In the genomic region with DNA sequence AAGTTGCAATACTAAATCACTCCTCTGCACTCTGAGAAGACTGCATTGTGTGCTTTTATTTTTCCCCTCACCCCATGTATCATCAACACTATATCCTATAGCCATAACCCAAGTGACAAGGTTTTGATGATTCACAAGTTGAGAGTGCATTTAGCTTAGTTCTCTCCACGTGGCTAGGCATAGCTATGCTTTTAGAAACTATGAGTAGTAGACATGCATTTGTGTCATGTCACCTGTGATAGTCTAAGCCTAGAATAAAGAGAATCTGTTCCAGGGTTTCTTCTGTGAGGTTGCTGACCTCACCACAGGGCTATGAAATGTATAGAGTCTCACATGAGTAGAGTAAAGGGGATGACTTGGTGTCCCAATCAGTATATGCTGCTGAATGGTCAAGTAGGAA, we compare ENCODE assay signal across 15 cellular contexts.
DNase-seq lines count a peak whose midpoint lies in the region; ATAC-seq and TF ChIP-seq lines count a peak whose summit lies in the region.
"Had no signal": no experiment of that assay in that cellular context is flagged by ENCODE, and none has a peak within 500 bp of the region (broad histone marks: within the 10 kb centered on the region; RNA-seq: fewer than 3 reads in every experiment).

No MANE protein-coding gene starts in this region.

- no peaks in the 10 kb centered on the region for H3K79me2 ChIP-seq in SK-N-SH (ENCODE audit: insufficient read depth)
- H3K79me2 ChIP-seq in MM.1S (ENCODE audit: low read length) = no peaks in the 10 kb centered on the region

- DNase-seq in SK-N-SH (no peak), SK-MEL-5 (ENCODE audit: low read depth, low spot score) (peak; percentile 79), MM.1S (no peak), cardiac septum (ENCODE audit: low spot score) (no peak), Right ventricle myocardium superior (no peak)
- DNase-seq in activated CD8-positive, alpha-beta memory T cell treated with anti-CD3 and anti-CD28 coated beads, Interleukin-2, amount 50 U/mL, for 48 hours = no peak
- DNase-seq: Caco-2; CD8-positive, alpha-beta memory T cell; DND-41; GF-D8 had no signal

- TF ChIP-seq CTCF in SK-N-SH (IDR thresholded peaks at IDR 0.05) (no peak), MM.1S (IDR thresholded peaks at IDR 0.05; ENCODE audit: low read length) (no peak)

- TF ChIP-seq RAD21 in SK-N-SH (IDR thresholded peaks at IDR 0.05; ENCODE audit: low read length) = no peak

- 15% methylated on average over 1 of the region's 1 CpG for WGBS in SK-N-SH (ENCODE audit: low lambda C conversion rate)

- H3K9me3 ChIP-seq in SK-N-SH (no peaks in the 10 kb centered on the region), MM.1S (replicated peaks; ENCODE audit: insufficient read depth, low read length) (no peaks in the 10 kb centered on the region)
- H3K9me3 ChIP-seq: Caco-2 had no signal

- no peaks in the 10 kb centered on the region for H3K9me2 ChIP-seq in SK-N-SH
- no peaks in the 10 kb centered on the region for H3K9me2 ChIP-seq in MM.1S (replicated peaks; ENCODE audit: insufficient read depth, low read length)

- H3K4me1 ChIP-seq in SK-N-SH (ENCODE audit: control insufficient read depth in 1 of 2, insufficient read depth in 2 of 2, low read depth in 1 of 2, low read length in 1 of 2) (peaks cover 0 to 9% of the 10 kb centered on the region in 2 experiments; a peak in 2 of 4 replicates), MM.1S (ENCODE audit: low read length) (no peaks in the 10 kb centered on the region)
- H3K4me1 ChIP-seq: Caco-2 had no signal

- no peaks in the 10 kb centered on the region for H3K36me3 ChIP-seq in SK-N-SH (replicated peaks in 1 of 2; ENCODE audit: control insufficient read depth in 1 of 2, insufficient read depth in 2 of 2, low read length in 1 of 2)
- no peaks in the 10 kb centered on the region for H3K36me3 ChIP-seq in MM.1S (replicated peaks; ENCODE audit: insufficient read depth, low read length)

- H3K27ac ChIP-seq in SK-N-SH (ENCODE audit: low read depth in 2 of 2, low read length in 1 of 2) (no peak overlapping the region), MM.1S (ENCODE audit: low read length) (no peak overlapping the region)
- H3K27ac ChIP-seq: 22Rv1, HL-60 had no signal

- H3K4me2 ChIP-seq in SK-N-SH (no peak overlapping the region), MM.1S (ENCODE audit: low read depth, low read length) (no peak overlapping the region)

- no peak for TF ChIP-seq EP300 in SK-N-SH (IDR thresholded peaks at IDR 0.05; ENCODE audit: borderline replicate concordance in 1 of 2, low read depth in 1 of 2, low read length in 1 of 2)

- POLR2A ChIA-PET in SK-N-SH (lab: Yijun Ruan, JAX) = no interaction called here

- H3F3A ChIP-seq in SK-N-SH (replicated peaks; ENCODE audit: insufficient read depth) = no peaks in the 10 kb centered on the region
- H3F3A ChIP-seq in MM.1S (ENCODE audit: insufficient read depth, low read length) = no peaks in the 10 kb centered on the region

- H3K9ac ChIP-seq in SK-N-SH (no peak overlapping the region), MM.1S (ENCODE audit: low read length) (no peak overlapping the region)

- CTCF ChIA-PET in SK-N-SH (lab: Yijun Ruan, JAX) = no interaction called here

- H3K4me3 ChIP-seq in SK-N-SH (ENCODE audit: low read depth in 2 of 2, low read length in 1 of 2) (no peak overlapping the region), MM.1S (ENCODE audit: low read length) (no peak overlapping the region)

- ATAC-seq in SK-N-SH treated with all-trans-retinoic acid at 6 μM for 48 hours = peak; percentile 55
- ATAC-seq in esophagus mucosa = peak; percentile 36
- ATAC-seq in Right ventricle myocardium superior (ENCODE audit: poor library complexity) = no peak
- ATAC-seq: HCT116 had no signal

- H3K27me3 ChIP-seq in SK-N-SH (ENCODE audit: insufficient read depth) (no peaks in the 10 kb centered on the region), MM.1S (replicated peaks; ENCODE audit: insufficient read depth, low read length) (no peaks in the 10 kb centered on the region)

- H2AFZ ChIP-seq in SK-N-SH (ENCODE audit: low read depth) (no peak overlapping the region), MM.1S (ENCODE audit: low read length) (no peak overlapping the region)

- intact Hi-C loops in cardiac septum (cut with DNase I) = no loop called here
- intact Hi-C loops in Right ventricle myocardium superior (cut with DNase I) = no loop called here

- in situ Hi-C loops in SK-MEL-5 (cut with HindIII; ENCODE audit: low pct_unique_long_range_greater_than_20kb, low sequenced_read_pairs) = no loop called here

- H4K20me1 ChIP-seq in SK-N-SH (ENCODE audit: insufficient read depth) = no peaks in the 10 kb centered on the region
- no peaks in the 10 kb centered on the region for H4K20me1 ChIP-seq in MM.1S (ENCODE audit: insufficient read depth, low read length)

TF ChIP-seq in SK-N-SH treated with all-trans-retinoic acid at 6 μM for 48 hours, 23 proteins besides CTCF, POLR2A, EP300 and RAD21 (continues in another document):
- TF ChIP-seq ARNTL (CRISPR knock-in tag; IDR thresholded peaks at IDR 0.05; ENCODE audit: borderline replicate concordance, low read depth) (no peak), BACH2 (CRISPR knock-in tag; IDR thresholded peaks at IDR 0.05; ENCODE audit: borderline replicate concordance) (no peak), PPARA (CRISPR knock-in tag; IDR thresholded peaks at IDR 0.05; ENCODE audit: borderline replicate concordance) (no peak), CSDC2 (CRISPR knock-in tag; IDR thresholded peaks at IDR 0.05) (no peak), ZFP3 (CRISPR knock-in tag; IDR thresholded peaks at IDR 0.05) (no peak)
- TF ChIP-seq, protein P1, sequence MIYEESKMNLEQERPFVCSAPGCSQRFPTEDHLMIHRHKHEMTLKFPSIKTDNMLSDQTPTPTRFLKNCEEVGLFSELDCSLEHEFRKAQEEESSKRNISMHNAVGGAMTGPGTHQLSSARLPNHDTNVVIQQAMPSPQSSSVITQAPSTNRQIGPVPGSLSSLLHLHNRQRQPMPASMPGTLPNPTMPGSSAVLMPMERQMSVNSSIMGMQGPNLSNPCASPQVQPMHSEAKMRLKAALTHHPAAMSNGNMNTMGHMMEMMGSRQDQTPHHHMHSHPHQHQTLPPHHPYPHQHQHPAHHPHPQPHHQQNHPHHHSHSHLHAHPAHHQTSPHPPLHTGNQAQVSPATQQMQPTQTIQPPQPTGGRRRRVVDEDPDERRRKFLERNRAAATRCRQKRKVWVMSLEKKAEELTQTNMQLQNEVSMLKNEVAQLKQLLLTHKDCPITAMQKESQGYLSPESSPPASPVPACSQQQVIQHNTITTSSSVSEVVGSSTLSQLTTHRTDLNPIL (CRISPR knock-in tag; IDR thresholded peaks at IDR 0.05; ENCODE audit: low read depth) = no peak

TF ChIP-seq in SK-N-SH, 30 proteins besides CTCF, POLR2A, EP300 and RAD21:
- TF ChIP-seq FOXJ3 (CRISPR knock-in tag; IDR thresholded peaks at IDR 0.05) (no peak), CHD2 (IDR thresholded peaks at IDR 0.05; ENCODE audit: low read length, partially characterized antibody) (no peak), GABPA (IDR thresholded peaks at IDR 0.05; ENCODE audit: low read depth) (no peak), NRF1 (IDR thresholded peaks at IDR 0.05; ENCODE audit: low read depth, low read length) (no peak), TEAD4 (IDR thresholded peaks at IDR 0.05; ENCODE audit: borderline replicate concordance, insufficient read depth) (no peak), RXRA (IDR thresholded peaks at IDR 0.05; ENCODE audit: borderline replicate concordance, low read depth) (no peak), RFX5 (IDR thresholded peaks at IDR 0.05; ENCODE audit: low read length) (no peak)
- TF ChIP-seq, protein P2, sequence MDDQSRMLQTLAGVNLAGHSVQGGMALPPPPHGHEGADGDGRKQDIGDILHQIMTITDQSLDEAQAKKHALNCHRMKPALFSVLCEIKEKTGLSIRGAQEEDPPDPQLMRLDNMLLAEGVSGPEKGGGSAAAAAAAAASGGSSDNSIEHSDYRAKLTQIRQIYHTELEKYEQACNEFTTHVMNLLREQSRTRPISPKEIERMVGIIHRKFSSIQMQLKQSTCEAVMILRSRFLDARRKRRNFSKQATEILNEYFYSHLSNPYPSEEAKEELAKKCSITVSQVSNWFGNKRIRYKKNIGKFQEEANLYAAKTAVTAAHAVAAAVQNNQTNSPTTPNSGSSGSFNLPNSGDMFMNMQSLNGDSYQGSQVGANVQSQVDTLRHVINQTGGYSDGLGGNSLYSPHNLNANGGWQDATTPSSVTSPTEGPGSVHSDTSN (IDR thresholded peaks at IDR 0.05) = no peak
- TF ChIP-seq, protein P3, sequence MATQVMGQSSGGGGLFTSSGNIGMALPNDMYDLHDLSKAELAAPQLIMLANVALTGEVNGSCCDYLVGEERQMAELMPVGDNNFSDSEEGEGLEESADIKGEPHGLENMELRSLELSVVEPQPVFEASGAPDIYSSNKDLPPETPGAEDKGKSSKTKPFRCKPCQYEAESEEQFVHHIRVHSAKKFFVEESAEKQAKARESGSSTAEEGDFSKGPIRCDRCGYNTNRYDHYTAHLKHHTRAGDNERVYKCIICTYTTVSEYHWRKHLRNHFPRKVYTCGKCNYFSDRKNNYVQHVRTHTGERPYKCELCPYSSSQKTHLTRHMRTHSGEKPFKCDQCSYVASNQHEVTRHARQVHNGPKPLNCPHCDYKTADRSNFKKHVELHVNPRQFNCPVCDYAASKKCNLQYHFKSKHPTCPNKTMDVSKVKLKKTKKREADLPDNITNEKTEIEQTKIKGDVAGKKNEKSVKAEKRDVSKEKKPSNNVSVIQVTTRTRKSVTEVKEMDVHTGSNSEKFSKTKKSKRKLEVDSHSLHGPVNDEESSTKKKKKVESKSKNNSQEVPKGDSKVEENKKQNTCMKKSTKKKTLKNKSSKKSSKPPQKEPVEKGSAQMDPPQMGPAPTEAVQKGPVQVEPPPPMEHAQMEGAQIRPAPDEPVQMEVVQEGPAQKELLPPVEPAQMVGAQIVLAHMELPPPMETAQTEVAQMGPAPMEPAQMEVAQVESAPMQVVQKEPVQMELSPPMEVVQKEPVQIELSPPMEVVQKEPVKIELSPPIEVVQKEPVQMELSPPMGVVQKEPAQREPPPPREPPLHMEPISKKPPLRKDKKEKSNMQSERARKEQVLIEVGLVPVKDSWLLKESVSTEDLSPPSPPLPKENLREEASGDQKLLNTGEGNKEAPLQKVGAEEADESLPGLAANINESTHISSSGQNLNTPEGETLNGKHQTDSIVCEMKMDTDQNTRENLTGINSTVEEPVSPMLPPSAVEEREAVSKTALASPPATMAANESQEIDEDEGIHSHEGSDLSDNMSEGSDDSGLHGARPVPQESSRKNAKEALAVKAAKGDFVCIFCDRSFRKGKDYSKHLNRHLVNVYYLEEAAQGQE (IDR thresholded peaks at IDR 0.05; ENCODE audit: low read depth, low read length) = no peak
